9 cellular contexts compared by ENCODE assay signal in the genomic region with DNA sequence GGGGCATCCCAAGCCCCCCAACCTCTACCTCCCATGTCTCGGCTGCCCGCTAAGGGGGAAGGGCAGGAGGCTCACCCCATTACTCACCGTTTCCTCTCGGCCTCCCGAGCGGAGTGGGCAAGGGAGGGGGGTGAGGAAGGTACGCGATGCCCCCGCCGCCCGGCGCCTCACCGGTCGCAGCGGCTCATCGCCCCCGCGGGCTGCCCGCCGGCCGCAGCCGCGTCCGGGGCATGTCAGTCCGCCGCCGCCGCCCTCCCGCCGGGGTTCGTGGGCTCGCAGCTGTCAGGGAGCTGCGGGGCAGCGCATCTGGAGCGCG. TPM values are rescaled to one million over a fixed set of nuclear protein-coding genes. Genes with fewer than 3 reads are reported as not detected.
DNase-seq lines count a peak whose midpoint lies in the region; ATAC-seq, FAIRE-seq and TF ChIP-seq lines count a peak whose summit lies in the region.
"Had no signal": no experiment of that assay in that cellular context is flagged by ENCODE, and none has a peak within 500 bp of the region (broad histone marks: within the 10 kb centered on the region; RNA-seq: fewer than 3 reads in every experiment).

No MANE protein-coding gene starts in this region.

- H3K4me3 ChIP-seq in A549 (peak overlapping the region; percentile 52), SK-N-MC (peak overlapping the region; percentile 80), fibroblast of pulmonary artery (replicated peaks; ENCODE audit: low read depth, low read length) (peak overlapping the region; percentile 46), rectal smooth muscle tissue (ENCODE audit: low read length) (peak overlapping the region; percentile 55)

- DNase-seq in A549 (ENCODE audit: low read depth in 1 of 2, low spot score in 1 of 2): no peak
- DNase-seq in SK-N-MC (ENCODE audit: low read depth, low spot score): no peak
- no peak for DNase-seq in fibroblast of pulmonary artery (ENCODE audit: low read depth)
- DNase-seq in effector CD4-positive, alpha-beta T cell: no peak
- no peak for DNase-seq in middle frontal gyrus (ENCODE audit: extremely low spot score, low spot score)

- ATAC-seq in A549 (peak; percentile 22 to 47; a peak in 3 of 6 replicates), GM18907 (IDR thresholded peaks at IDR 0.05; ENCODE audit: unreplicated experiment) (peak; percentile 27), GM19328 (IDR thresholded peaks at IDR 0.05; ENCODE audit: unreplicated experiment) (no peak)

- FAIRE-seq in A549 (lab: Jason Lieb, UNC): no peak

- no peak overlapping the region for H3K9ac ChIP-seq in SK-N-MC (ENCODE audit: insufficient read length)
- no peak overlapping the region for H3K9ac ChIP-seq in rectal smooth muscle tissue (ENCODE audit: low read length)

- H3K36me3 ChIP-seq in SK-N-MC (ENCODE audit: insufficient read depth, low read length): no peaks in the 10 kb centered on the region
- no peaks in the 10 kb centered on the region for H3K36me3 ChIP-seq in rectal smooth muscle tissue (ENCODE audit: control insufficient read depth, insufficient read depth, low read length)

- H3K27ac ChIP-seq in A549 (peak overlapping the region in 1 of 2 experiments; percentile 61; a peak in 4 of 6 replicates), SK-N-MC (no peak overlapping the region), rectal smooth muscle tissue (ENCODE audit: low read depth, low read length) (no peak overlapping the region)
- H3K27ac ChIP-seq: epithelial cell of prostate had no signal

- POLR2A ChIA-PET in A549 (lab: Yijun Ruan, JAX): no interaction called here

- TF ChIP-seq EP300 in A549 (IDR thresholded peaks at IDR 0.05): no peak

- peaks cover 8% of the 10 kb centered on the region for H3K27me3 ChIP-seq in rectal smooth muscle tissue (ENCODE audit: control insufficient read depth, insufficient read depth, low read length)

- H3K4me2 ChIP-seq in A549: peak overlapping the region; percentile 100

- 33% methylated on average over 2 of the region's 36 CpGs for WGBS in A549 (ENCODE audit: missing lambda C conversion rate)

- TF ChIP-seq RAD21 in A549 (conservative IDR thresholded peaks at IDR 0.05 in 1 of 2, IDR thresholded peaks at IDR 0.05 in 1 of 2): no peak

- TF ChIP-seq CTCF in A549 (IDR thresholded peaks at IDR 0.05) (no peak), fibroblast of pulmonary artery (IDR thresholded peaks at IDR 0.05; ENCODE audit: low read length, missing control alignments) (no peak)

- H3K9me3 ChIP-seq in A549 (no peaks in the 10 kb centered on the region), SK-N-MC (ENCODE audit: low read depth, low read length) (no peaks in the 10 kb centered on the region)

- TF ChIP-seq POLR2A in A549 (IDR thresholded peaks at IDR 0.05; ENCODE audit: low read length): no peak

- CTCF ChIA-PET in A549 (lab: Yijun Ruan, JAX): interaction anchor here (0.6 kb wide), 1 partner anchor 102 kb away, joined by 4 read pairs; no protein-coding TSS in a partner anchor

- 0 out of 3 replicates have a peak, but pooled peaks cover 3% of the 10 kb centered on the region for H3K4me1 ChIP-seq in A549
- H3K4me1 ChIP-seq in rectal smooth muscle tissue (ENCODE audit: control insufficient read depth, insufficient read depth, low read length): no peaks in the 10 kb centered on the region

TF ChIP-seq in A549, 52 proteins besides CTCF, POLR2A, EP300 and RAD21:
- TF ChIP-seq NFE2L2 (conservative IDR thresholded peaks at IDR 0.05; ENCODE audit: low read length): no peak
- TF ChIP-seq, protein P1, sequence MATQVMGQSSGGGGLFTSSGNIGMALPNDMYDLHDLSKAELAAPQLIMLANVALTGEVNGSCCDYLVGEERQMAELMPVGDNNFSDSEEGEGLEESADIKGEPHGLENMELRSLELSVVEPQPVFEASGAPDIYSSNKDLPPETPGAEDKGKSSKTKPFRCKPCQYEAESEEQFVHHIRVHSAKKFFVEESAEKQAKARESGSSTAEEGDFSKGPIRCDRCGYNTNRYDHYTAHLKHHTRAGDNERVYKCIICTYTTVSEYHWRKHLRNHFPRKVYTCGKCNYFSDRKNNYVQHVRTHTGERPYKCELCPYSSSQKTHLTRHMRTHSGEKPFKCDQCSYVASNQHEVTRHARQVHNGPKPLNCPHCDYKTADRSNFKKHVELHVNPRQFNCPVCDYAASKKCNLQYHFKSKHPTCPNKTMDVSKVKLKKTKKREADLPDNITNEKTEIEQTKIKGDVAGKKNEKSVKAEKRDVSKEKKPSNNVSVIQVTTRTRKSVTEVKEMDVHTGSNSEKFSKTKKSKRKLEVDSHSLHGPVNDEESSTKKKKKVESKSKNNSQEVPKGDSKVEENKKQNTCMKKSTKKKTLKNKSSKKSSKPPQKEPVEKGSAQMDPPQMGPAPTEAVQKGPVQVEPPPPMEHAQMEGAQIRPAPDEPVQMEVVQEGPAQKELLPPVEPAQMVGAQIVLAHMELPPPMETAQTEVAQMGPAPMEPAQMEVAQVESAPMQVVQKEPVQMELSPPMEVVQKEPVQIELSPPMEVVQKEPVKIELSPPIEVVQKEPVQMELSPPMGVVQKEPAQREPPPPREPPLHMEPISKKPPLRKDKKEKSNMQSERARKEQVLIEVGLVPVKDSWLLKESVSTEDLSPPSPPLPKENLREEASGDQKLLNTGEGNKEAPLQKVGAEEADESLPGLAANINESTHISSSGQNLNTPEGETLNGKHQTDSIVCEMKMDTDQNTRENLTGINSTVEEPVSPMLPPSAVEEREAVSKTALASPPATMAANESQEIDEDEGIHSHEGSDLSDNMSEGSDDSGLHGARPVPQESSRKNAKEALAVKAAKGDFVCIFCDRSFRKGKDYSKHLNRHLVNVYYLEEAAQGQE (IDR thresholded peaks at IDR 0.05): no peak
- no peak for TF ChIP-seq HOXA7 (CRISPR knock-in tag; IDR thresholded peaks at IDR 0.05)
- TF ChIP-seq E2F6 (IDR thresholded peaks at IDR 0.05; ENCODE audit: borderline replicate concordance, low read depth): no peak
- no peak for TF ChIP-seq CEBPB (IDR thresholded peaks at IDR 0.05)
- no peak for TF ChIP-seq JUNB (IDR thresholded peaks at IDR 0.05)

RNA-seq across cellular contexts. Expression of gene SLC8A3, which starts 0.5 kb away (rescaled TPM):
- polyA plus RNA-seq in A549 (2011; rRNA removed): not detected in 2 replicates
- not detected in 2 replicates for polyA plus RNA-seq in A549 (2012; cell fraction: cytosol; rRNA removed)
- not detected in 2 replicates for polyA plus RNA-seq in A549 (2012; cell fraction: nucleus; rRNA removed)
- not detected in 3 replicates for polyA plus RNA-seq in A549 (2017; fragmentation: RNase III; extraction: RNeasy Plus Mini Kit Qiagen cat#74134 plus additional on column Dnase treatment)
- 0.05 and 0.08 TPM in 2 replicates for polyA minus RNA-seq in A549 (2011; rRNA and poly(A)+ RNA removed)
